27 cellular contexts compared by ENCODE assay signal in genomic region chr9:74285075-74285474, GRCh38.
DNase-seq lines count a peak whose midpoint lies in the region; ATAC-seq, FAIRE-seq and TF ChIP-seq lines count a peak whose summit lies in the region.
"Had no signal": no experiment of that assay in that cellular context is flagged by ENCODE, and none has a peak within 500 bp of the region (broad histone marks: within the 10 kb centered on the region; RNA-seq: fewer than 3 reads in every experiment).

No MANE protein-coding gene starts in this region.

- no peaks in the 10 kb centered on the region for H3K4me1 ChIP-seq in astrocyte (ENCODE audit: insufficient read depth, low read length)
- H3K4me1 ChIP-seq: colonic mucosa, esophagus muscularis mucosa, heart left ventricle, left ventricle myocardium inferior, right atrium auricular region had no signal

- H2AFZ ChIP-seq in astrocyte (ENCODE audit: low read depth, low read length): no peak overlapping the region

- no peaks in the 10 kb centered on the region for H3K4me1 Mint-ChIP-seq in astrocyte (ENCODE audit: low read depth, unreplicated experiment)
- H3K4me1 Mint-ChIP-seq: stimulated activated naive CD8-positive, alpha-beta T cell treated with anti-CD3 and anti-CD28 coated beads, Interleukin-15, amount 100 ng/mL, for 72 hours had no signal

- H3K27ac ChIP-seq in astrocyte (ENCODE audit: low read depth, low read length): no peak overlapping the region
- H3K27ac ChIP-seq: colonic mucosa, esophagus muscularis mucosa, heart left ventricle, left ventricle myocardium inferior, right atrium auricular region had no signal

- no peak overlapping the region for H3K4me3 Mint-ChIP-seq in astrocyte (ENCODE audit: unreplicated experiment)
- H3K4me3 Mint-ChIP-seq: activated CD8-positive, alpha-beta memory T cell treated with anti-CD3 and anti-CD28 coated beads, Interleukin-2, amount 10 ng/mL, durations not matched to agents 7 days and 5 days; CD4-positive, alpha-beta memory T cell; effector memory CD8-positive, alpha-beta T cell; natural killer cell; stimulated activated naive CD8-positive, alpha-beta T cell treated with anti-CD3 and anti-CD28 coated beads, Interleukin-15, amount 100 ng/mL, for 72 hours had no signal

- peaks cover 3% of the 10 kb centered on the region for H3K27me3 Mint-ChIP-seq in astrocyte (ENCODE audit: low read depth, unreplicated experiment)
- H3K27me3 Mint-ChIP-seq: activated CD8-positive, alpha-beta memory T cell treated with anti-CD3 and anti-CD28 coated beads, Interleukin-2, amount 10 ng/mL, durations not matched to agents 7 days and 5 days; CD4-positive, alpha-beta memory T cell; effector memory CD8-positive, alpha-beta T cell; stimulated activated naive CD8-positive, alpha-beta T cell treated with anti-CD3 and anti-CD28 coated beads, Interleukin-15, amount 100 ng/mL, for 72 hours had no signal

- H3K27ac Mint-ChIP-seq in astrocyte (ENCODE audit: unreplicated experiment): no peak overlapping the region
- H3K27ac Mint-ChIP-seq: activated CD8-positive, alpha-beta memory T cell treated with anti-CD3 and anti-CD28 coated beads, Interleukin-2, amount 10 ng/mL, durations not matched to agents 7 days and 5 days; CD4-positive, alpha-beta memory T cell; effector memory CD8-positive, alpha-beta T cell; natural killer cell; stimulated activated naive CD8-positive, alpha-beta T cell treated with anti-CD3 and anti-CD28 coated beads, Interleukin-15, amount 100 ng/mL, for 72 hours had no signal

- no peak for ATAC-seq in SK-N-SH treated with all-trans-retinoic acid at 6 μM for 48 hours
- ATAC-seq: activated CD8-positive, alpha-beta memory T cell treated with anti-CD3 and anti-CD28 coated beads, Interleukin-2, amount 10 ng/mL, durations not matched to agents 7 days and 5 days; effector memory CD8-positive, alpha-beta T cell; HCT116; heart left ventricle; natural killer cell; stimulated activated naive CD8-positive, alpha-beta T cell treated with anti-CD3 and anti-CD28 coated beads, Interleukin-15, amount 100 ng/mL, for 72 hours had no signal

- H3K4me3 ChIP-seq in astrocyte (ENCODE audit: insufficient read depth, low read depth, low read length): no peak overlapping the region
- H3K4me3 ChIP-seq: colonic mucosa, esophagus muscularis mucosa, heart left ventricle, left ventricle myocardium inferior, right atrium auricular region, tibial artery had no signal

- peak; percentile 67 for DNase-seq in Daoy (ENCODE audit: low read depth)
- peak; percentile 3 for DNase-seq in NCI-H460 (ENCODE audit: extremely low read depth, low read depth)
- DNase-seq in astrocyte (ENCODE audit: low read depth): peak; percentile 12
- DNase-seq in iris pigment epithelial cell (ENCODE audit: low read depth): peak; percentile 36
- DNase-seq in frontal cortex (ENCODE audit: low spot score in 2 of 2): no peak
- no peak for DNase-seq in germinal center (ENCODE audit: low spot score)
- DNase-seq: activated CD4-positive, alpha-beta T cell treated with anti-CD3 and anti-CD28 coated beads for 48 hours; activated CD8-positive, alpha-beta memory T cell treated with anti-CD3 and anti-CD28 coated beads, Interleukin-2, amount 10 ng/mL, durations not matched to agents 7 days and 5 days; activated naive CD4-positive, alpha-beta T cell treated with anti-CD3 and anti-CD28 coated beads, Interleukin-2, amount 50 U/mL, for 16 hours; aorta; CD4-positive, alpha-beta memory T cell; colonic mucosa; effector memory CD8-positive, alpha-beta T cell; heart left ventricle; left ventricle myocardium inferior; midbrain; natural killer cell; NCI-H2029 treated with DMSO at 0.1 percent for 48 hours; stimulated activated CD4-positive, alpha-beta T cell treated with anti-CD3 and anti-CD28 coated beads, Interleukin-12 subunit alpha, Interleukin-12 subunit beta, amount 100 ng/mL, for 4 hours; stimulated activated naive CD8-positive, alpha-beta T cell treated with anti-CD3 and anti-CD28 coated beads, Interleukin-15, amount 100 ng/mL, for 72 hours; T-helper 1 cell; tibial artery had no signal

- no peaks in the 10 kb centered on the region for H4K20me1 ChIP-seq in astrocyte (ENCODE audit: insufficient read depth, low read length)

- H3K9me3 Mint-ChIP-seq in astrocyte (ENCODE audit: unreplicated experiment): no peaks in the 10 kb centered on the region
- H3K9me3 Mint-ChIP-seq: stimulated activated naive CD8-positive, alpha-beta T cell treated with anti-CD3 and anti-CD28 coated beads, Interleukin-15, amount 100 ng/mL, for 72 hours had no signal

- FAIRE-seq in astrocyte (lab: Jason Lieb, UNC) (no peak), frontal cortex (lab: Jason Lieb, UNC) (no peak)
- FAIRE-seq: GM12892 had no signal

- no peak overlapping the region for H3K9ac ChIP-seq in astrocyte (ENCODE audit: low read length)

- no peaks in the 10 kb centered on the region for H3K27me3 ChIP-seq in astrocyte (ENCODE audit: insufficient read depth, low read length)
- H3K27me3 ChIP-seq: colonic mucosa, esophagus muscularis mucosa, heart left ventricle, right atrium auricular region, tibial artery had no signal

- TF ChIP-seq CTCF in astrocyte (IDR thresholded peaks at IDR 0.05; ENCODE audit: insufficient read depth, low read depth, low read length): no peak

- H3K4me2 ChIP-seq in astrocyte (ENCODE audit: low read length): peak overlapping the region; percentile 18

- peaks cover 3% of the 10 kb centered on the region for H3K9me3 ChIP-seq in astrocyte (ENCODE audit: insufficient read depth, low read depth, low read length)
- H3K9me3 ChIP-seq: colonic mucosa, esophagus muscularis mucosa, heart left ventricle, left ventricle myocardium inferior, right atrium auricular region, tibial artery had no signal

- no peaks in the 10 kb centered on the region for H3K36me3 Mint-ChIP-seq in astrocyte (ENCODE audit: low read depth, unreplicated experiment)
- H3K36me3 Mint-ChIP-seq: activated CD8-positive, alpha-beta memory T cell treated with anti-CD3 and anti-CD28 coated beads, Interleukin-2, amount 10 ng/mL, durations not matched to agents 7 days and 5 days; CD4-positive, alpha-beta memory T cell; natural killer cell had no signal

- no peaks in the 10 kb centered on the region for H3K79me2 ChIP-seq in astrocyte (ENCODE audit: insufficient read depth, low read length)

- no peaks in the 10 kb centered on the region for H3K36me3 ChIP-seq in astrocyte (ENCODE audit: insufficient read depth, low read length)
- H3K36me3 ChIP-seq: colonic mucosa, esophagus muscularis mucosa, heart left ventricle, left ventricle myocardium inferior, right atrium auricular region, tibial artery had no signal

TF ChIP-seq in SK-N-SH treated with all-trans-retinoic acid at 6 μM for 48 hours, 23 proteins besides CTCF, POLR2A, EP300 and RAD21:
- no peak for TF ChIP-seq ZNF565 (CRISPR knock-in tag; conservative IDR thresholded peaks at IDR 0.05; ENCODE audit: low read depth)
- TF ChIP-seq BACH2 (CRISPR knock-in tag; IDR thresholded peaks at IDR 0.05; ENCODE audit: borderline replicate concordance): no peak
- TF ChIP-seq SNAI2 (CRISPR knock-in tag; IDR thresholded peaks at IDR 0.05): no peak
- TF ChIP-seq RARB (CRISPR knock-in tag; IDR thresholded peaks at IDR 0.05): no peak
- no peak for TF ChIP-seq PATZ1 (CRISPR knock-in tag; IDR thresholded peaks at IDR 0.05; ENCODE audit: borderline replicate concordance)
- TF ChIP-seq, protein P1, sequence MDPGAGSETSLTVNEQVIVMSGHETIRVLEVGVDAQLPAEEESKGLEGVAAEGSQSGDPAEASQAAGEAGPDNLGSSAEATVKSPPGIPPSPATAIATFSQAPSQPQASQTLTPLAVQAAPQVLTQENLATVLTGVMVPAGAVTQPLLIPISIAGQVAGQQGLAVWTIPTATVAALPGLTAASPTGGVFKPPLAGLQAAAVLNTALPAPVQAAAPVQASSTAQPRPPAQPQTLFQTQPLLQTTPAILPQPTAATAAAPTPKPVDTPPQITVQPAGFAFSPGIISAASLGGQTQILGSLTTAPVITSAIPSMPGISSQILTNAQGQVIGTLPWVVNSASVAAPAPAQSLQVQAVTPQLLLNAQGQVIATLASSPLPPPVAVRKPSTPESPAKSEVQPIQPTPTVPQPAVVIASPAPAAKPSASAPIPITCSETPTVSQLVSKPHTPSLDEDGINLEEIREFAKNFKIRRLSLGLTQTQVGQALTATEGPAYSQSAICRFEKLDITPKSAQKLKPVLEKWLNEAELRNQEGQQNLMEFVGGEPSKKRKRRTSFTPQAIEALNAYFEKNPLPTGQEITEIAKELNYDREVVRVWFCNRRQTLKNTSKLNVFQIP (CRISPR knock-in tag; IDR thresholded peaks at IDR 0.05; ENCODE audit: borderline replicate concordance, low read depth): no peak
- TF ChIP-seq ARNTL (CRISPR knock-in tag; IDR thresholded peaks at IDR 0.05; ENCODE audit: borderline replicate concordance, low read depth): no peak
- no peak for TF ChIP-seq GLIS3 (CRISPR knock-in tag; IDR thresholded peaks at IDR 0.05)
- TF ChIP-seq, protein P2, sequence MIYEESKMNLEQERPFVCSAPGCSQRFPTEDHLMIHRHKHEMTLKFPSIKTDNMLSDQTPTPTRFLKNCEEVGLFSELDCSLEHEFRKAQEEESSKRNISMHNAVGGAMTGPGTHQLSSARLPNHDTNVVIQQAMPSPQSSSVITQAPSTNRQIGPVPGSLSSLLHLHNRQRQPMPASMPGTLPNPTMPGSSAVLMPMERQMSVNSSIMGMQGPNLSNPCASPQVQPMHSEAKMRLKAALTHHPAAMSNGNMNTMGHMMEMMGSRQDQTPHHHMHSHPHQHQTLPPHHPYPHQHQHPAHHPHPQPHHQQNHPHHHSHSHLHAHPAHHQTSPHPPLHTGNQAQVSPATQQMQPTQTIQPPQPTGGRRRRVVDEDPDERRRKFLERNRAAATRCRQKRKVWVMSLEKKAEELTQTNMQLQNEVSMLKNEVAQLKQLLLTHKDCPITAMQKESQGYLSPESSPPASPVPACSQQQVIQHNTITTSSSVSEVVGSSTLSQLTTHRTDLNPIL (CRISPR knock-in tag; IDR thresholded peaks at IDR 0.05; ENCODE audit: low read depth): no peak
- no peak for TF ChIP-seq ZC3H10 (CRISPR knock-in tag; IDR thresholded peaks at IDR 0.05)
TF ChIP-seq in SK-N-SH treated with all-trans-retinoic acid at 6 μM for 48 hours: peak in this region for 0.

Comparison
In these comparisons a context has a peak if more than half of its experiments do, and no peak if none do; other contexts are left out.
1. DNase-seq: peak in Daoy (single experiment), NCI-H460 (single experiment), astrocyte (single experiment) and iris pigment epithelial cell (single experiment); none in frontal cortex (0 of 2) and germinal center (single experiment).